Comparison of ENCODE assay signal across 8 cellular contexts in the genomic region with DNA sequence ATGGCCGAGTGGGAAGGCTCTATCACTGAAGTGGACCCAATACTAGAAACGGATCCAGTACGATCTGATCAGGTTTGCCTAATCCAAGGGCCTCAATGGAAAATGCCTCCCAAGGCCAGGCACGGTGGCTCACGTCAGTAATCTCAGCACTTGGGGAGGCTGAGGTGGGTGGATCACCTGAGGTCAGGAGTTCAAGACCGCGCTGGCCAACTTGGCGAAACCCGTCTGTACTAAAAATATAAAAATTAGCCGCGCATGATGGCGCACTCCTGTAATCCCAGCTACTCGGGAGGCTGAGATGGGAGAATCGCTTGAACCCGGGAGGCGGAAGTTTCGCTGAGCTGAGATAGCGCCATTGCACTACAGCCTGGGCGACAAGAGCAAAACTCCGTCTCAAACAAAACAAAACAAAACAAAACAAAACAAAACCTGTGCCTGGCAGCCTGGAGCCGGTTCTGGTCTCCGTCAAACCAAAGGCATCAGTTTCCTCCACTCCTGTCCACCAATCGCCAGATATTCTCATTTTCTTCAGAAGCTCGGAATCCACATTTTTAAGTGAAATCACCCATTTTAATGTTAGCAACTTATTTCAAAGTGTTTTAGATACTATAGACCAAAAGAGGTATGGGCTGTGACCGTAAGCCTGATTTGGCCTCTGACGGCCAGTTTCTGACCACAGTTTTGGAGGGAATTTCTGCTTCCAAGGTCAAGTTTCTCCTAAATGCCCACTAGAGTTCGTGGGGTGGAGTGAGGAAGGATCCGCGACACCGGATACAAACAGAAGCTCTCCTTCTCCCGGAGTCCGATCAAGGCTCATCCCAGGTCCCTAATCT. TPM values are rescaled to one million over a fixed set of nuclear protein-coding genes. Genes with fewer than 3 reads are reported as not detected.
DNase-seq lines count a peak whose midpoint lies in the region; ATAC-seq, FAIRE-seq and TF ChIP-seq lines count a peak whose summit lies in the region.

No MANE protein-coding gene starts in this region.

- no peaks in the 10 kb centered on the region for H3K27me3 ChIP-seq in HUES48 (ENCODE audit: control insufficient read depth, insufficient read depth, low read length)
- no peaks in the 10 kb centered on the region for H3K27me3 ChIP-seq in brain microvascular endothelial cell (replicated peaks)

- ATAC-seq in HG03457 (IDR thresholded peaks at IDR 0.05; ENCODE audit: unreplicated experiment) (no peak), HG02884 (IDR thresholded peaks at IDR 0.05; ENCODE audit: unreplicated experiment) (no peak), GM18873 (IDR thresholded peaks at IDR 0.05; ENCODE audit: low FRiP score, unreplicated experiment) (no peak)

- peak overlapping the region; percentile 78 for H3K4me3 Mint-ChIP-seq in mesothelial cell of epicardium

- no peak for FAIRE-seq in frontal cortex (lab: Jason Lieb, UNC)

- no peaks in the 10 kb centered on the region for H3K9me3 Mint-ChIP-seq in mesothelial cell of epicardium

- no peaks in the 10 kb centered on the region for H3K36me3 ChIP-seq in HUES48 (ENCODE audit: control insufficient read depth, insufficient read depth, low read length)
- no peaks in the 10 kb centered on the region for H3K36me3 ChIP-seq in brain microvascular endothelial cell (replicated peaks)

- H3K27ac ChIP-seq in 22Rv1 (peak overlapping the region; percentile 75), HUES48 (ENCODE audit: low read depth, low read length) (peak overlapping the region; percentile 97), brain microvascular endothelial cell (peak overlapping the region; percentile 87)

- no peaks in the 10 kb centered on the region for H3K27me3 Mint-ChIP-seq in mesothelial cell of epicardium (ENCODE audit: low read depth)

- H3K4me1 ChIP-seq in HUES48 (ENCODE audit: control insufficient read depth, insufficient read depth, low read length), result peaks cover 18% of the 10 kb centered on the region

- peaks cover 2% of the 10 kb centered on the region for H3K36me3 Mint-ChIP-seq in mesothelial cell of epicardium

- peak overlapping the region; percentile 97 for H3K27ac Mint-ChIP-seq in mesothelial cell of epicardium

- peak overlapping the region; percentile 70 for H3K4me3 ChIP-seq in HUES48 (ENCODE audit: low read depth, low read length)
- peak overlapping the region; percentile 67 for H3K4me3 ChIP-seq in brain microvascular endothelial cell (ENCODE audit: low read depth, low read length)

- H3K4me1 Mint-ChIP-seq in mesothelial cell of epicardium, result peaks cover 32% of the 10 kb centered on the region

- no peaks in the 10 kb centered on the region for H3K9me3 ChIP-seq in HUES48 (ENCODE audit: control insufficient read depth, insufficient read depth, low read length)

- in situ Hi-C loops in brain microvascular endothelial cell (cut with HindIII; ENCODE audit: low pct_ligation_motif_present, low sequenced_read_pairs), result no loop called here

- 0 out of 2 replicates have a peak, but pooled peaks have one; percentile 7 for TF ChIP-seq CTCF in 22Rv1 (IDR thresholded peaks at IDR 0.05)
- no peak for TF ChIP-seq CTCF in brain microvascular endothelial cell (IDR thresholded peaks at IDR 0.05; ENCODE audit: low read depth, low read length, missing control alignments)
- TF ChIP-seq CTCF in mesothelial cell of epicardium (IDR thresholded peaks at IDR 0.05; ENCODE audit: unreplicated experiment), result no peak

- DNase-seq in brain microvascular endothelial cell (no peak), mesothelial cell of epicardium (ENCODE audit: low spot score in 2 of 2, unreplicated experiment in 2 of 2) (no peak), frontal cortex (ENCODE audit: low spot score in 2 of 2) (no peak)

- peak overlapping the region; percentile 85 for H3K9ac ChIP-seq in HUES48 (ENCODE audit: low read depth, low read length)

RNA-seq across cellular contexts. Expression of a gene that starts 0.7 kb away (rescaled TPM):
- total RNA-seq in mesothelial cell of epicardium, result 30.9 to 33.3 TPM (median 31.8 TPM) in 3 replicates
- total RNA-seq in frontal cortex, result 4.1 TPM

RNA-seq across cellular contexts. Expression of a gene that starts 29.0 kb away (rescaled TPM):
- total RNA-seq in mesothelial cell of epicardium, result 52.9 to 59.4 TPM (median 56.1 TPM) in 3 replicates
- total RNA-seq in frontal cortex, result 11.4 TPM

RNA-seq across cellular contexts. Expression of a gene that starts 36.4 kb away (rescaled TPM):
- total RNA-seq in mesothelial cell of epicardium, result 32.4 to 39.6 TPM (median 33.8 TPM) in 3 replicates
- 25.7 TPM for total RNA-seq in frontal cortex
